ENCODE assay signal across 20 cellular contexts in genomic region chrX:25007059-25008053, GRCh38. TPM values are rescaled to one million over a fixed set of nuclear protein-coding genes. Genes with fewer than 3 reads are reported as not detected.
DNase-seq lines count a peak whose midpoint lies in the region; ATAC-seq, FAIRE-seq and TF ChIP-seq lines count a peak whose summit lies in the region.
"Had no signal": no experiment of that assay in that cellular context is flagged by ENCODE, and none has a peak within 500 bp of the region (broad histone marks: within the 10 kb centered on the region; RNA-seq: fewer than 3 reads in every experiment).

No MANE protein-coding gene starts in this region.

- TF ChIP-seq CTCF in K562 (IDR thresholded peaks at IDR 0.05 in 2 of 3, conservative IDR thresholded peaks at IDR 0.05 in 1 of 3; ENCODE audit: insufficient read depth in 2 of 3, low read depth in 1 of 3, low read length in 3 of 3), result no peak
- no peak for TF ChIP-seq CTCF in right atrium auricular region (IDR thresholded peaks at IDR 0.05)

- H3K79me2 ChIP-seq in K562 (ENCODE audit: control insufficient read depth, insufficient read depth, low read length), result no peaks in the 10 kb centered on the region

- H3K36me3 ChIP-seq in ES-I3 (ENCODE audit: insufficient read depth, low read length), result no peaks in the 10 kb centered on the region
- H3K36me3 ChIP-seq in K562 (ENCODE audit: control insufficient read depth, insufficient read depth, low read length), result no peaks in the 10 kb centered on the region
- H3K36me3 ChIP-seq in right atrium auricular region, result no peaks in the 10 kb centered on the region
- H3K36me3 ChIP-seq: neutrophil, uterus had no signal

- TF ChIP-seq RAD21 in K562 (CRISPR knock-in tag; conservative IDR thresholded peaks at IDR 0.05 in 1 of 2, IDR thresholded peaks at IDR 0.05 in 1 of 2), result no peak

- H3K4me1 ChIP-seq in ES-I3 (ENCODE audit: insufficient read depth, low read length) (peaks cover 21% of the 10 kb centered on the region), K562 (replicated peaks in 1 of 2; ENCODE audit: control insufficient read depth in 2 of 2, insufficient read depth in 2 of 2, low read length in 2 of 2) (peaks cover 0 to 8% of the 10 kb centered on the region in 2 experiments; a peak in 2 of 5 replicates), right atrium auricular region (peaks cover 0 to 23% of the 10 kb centered on the region in 2 donors)
- H3K4me1 ChIP-seq: uterus had no signal

- H3K27ac ChIP-seq in K562 (ENCODE audit: extremely low read depth, low read depth, low read length) (no peak overlapping the region), right atrium auricular region (no peak overlapping the region)
- H3K27ac ChIP-seq: body of pancreas, neutrophil, uterus had no signal

- intact Hi-C loops in K562 (cut with micrococcal nuclease), result no loop called here

- CTCF ChIA-PET in K562 (lab: Yijun Ruan, JAX; ENCODE audit: low intra/inter-chr PET ratio), result interaction anchor here (0.6 kb wide), 1 partner anchor 17 kb away, joined by 3 read pairs; no protein-coding TSS in a partner anchor

- no peak overlapping the region for H2AFZ ChIP-seq in K562 (ENCODE audit: low read depth, low read length)

- 14% methylated on average over 29 of the region's 64 CpGs for WGBS in K562 (ENCODE audit: insufficient coverage, low coverage, missing lambda C conversion rate)

- BruUV-seq in K562 (replicated peaks; lab: Mats Ljungman, UMichigan), result no TSS peak

- in situ Hi-C loops in K562 (cut with MboI), result no loop called here

- no peaks in the 10 kb centered on the region for H3K9me1 ChIP-seq in K562 (ENCODE audit: control insufficient read depth, insufficient read depth, low read length)

- no peak for TF ChIP-seq POLR2A in K562 (conservative IDR thresholded peaks at IDR 0.05)

- H3K9ac ChIP-seq in ES-I3 (ENCODE audit: low read depth, low read length) (peak overlapping the region; percentile 13; the same call in 1 of the 2 replicates), K562 (ENCODE audit: insufficient read depth in 1 of 2, low read depth in 2 of 2, low read length in 2 of 2) (no peak overlapping the region)

- H3K4me3 ChIP-seq in K562 (no peak overlapping the region), right atrium auricular region (no peak overlapping the region)
- H3K4me3 ChIP-seq: body of pancreas, uterus had no signal

- DNase-seq in 8988T (peak; percentile 63), K562 (ENCODE audit: extremely low read depth in 1 of 4, low spot score in 3 of 4) (no peak), left lobe of liver (ENCODE audit: low spot score) (no peak), right atrium auricular region (ENCODE audit: low spot score) (no peak)
- DNase-seq: activated CD4-positive, alpha-beta T cell treated with anti-CD3 and anti-CD28 coated beads for 36 hours; body of pancreas; dorsolateral prefrontal cortex; NCI-H1436; NCI-H446; SHP77; stimulated activated naive CD4-positive, alpha-beta T cell treated with Interleukin-2 at 50 U/mL for 16 hours; uterus had no signal

- ATAC-seq in K562, result peak; percentile 69
- peak; percentile 33 for ATAC-seq in left lobe of liver
- ATAC-seq in GM21786 (IDR thresholded peaks at IDR 0.05; ENCODE audit: unreplicated experiment), result no peak
- no peak for ATAC-seq in GM21360 (IDR thresholded peaks at IDR 0.05; ENCODE audit: unreplicated experiment)
- no peak for ATAC-seq in GM19324 (IDR thresholded peaks at IDR 0.05; ENCODE audit: low FRiP score, unreplicated experiment)
- ATAC-seq: activated CD4-positive, alpha-beta T cell treated with anti-CD3 and anti-CD28 coated beads for 36 hours; body of pancreas; HCT116 had no signal

- H3K4me2 ChIP-seq in K562 (ENCODE audit: insufficient read depth, low read length), result no peak overlapping the region

- no peak for FAIRE-seq in K562 (lab: Jason Lieb, UNC)

- H3K9me3 ChIP-seq in ES-I3 (ENCODE audit: control insufficient read depth, insufficient read depth, low read length) (no peaks in the 10 kb centered on the region), K562 (replicated peaks; ENCODE audit: control insufficient read depth, insufficient read depth, low read depth, low read length) (no peaks in the 10 kb centered on the region), right atrium auricular region (no peaks in the 10 kb centered on the region)
- H3K9me3 ChIP-seq: body of pancreas, neutrophil, uterus had no signal

- H3K27me3 ChIP-seq in K562 (ENCODE audit: control insufficient read depth in 2 of 2, insufficient read depth in 2 of 2, low read length in 2 of 2), result peaks cover 5 to 37% of the 10 kb centered on the region in 2 experiments; a peak in 4 of 5 replicates
- H3K27me3 ChIP-seq in right atrium auricular region, result peaks cover 34 to 46% of the 10 kb centered on the region in 2 donors
- H3K27me3 ChIP-seq: body of pancreas had no signal

- TF ChIP-seq EP300 in K562 (IDR thresholded peaks at IDR 0.05; ENCODE audit: low read length), result no peak

- no peaks in the 10 kb centered on the region for H4K20me1 ChIP-seq in K562 (replicated peaks; ENCODE audit: control insufficient read depth, insufficient read depth, low read length)

- POLR2A ChIA-PET in K562 (lab: Yijun Ruan, JAX), result no interaction called here

TF ChIP-seq in K562, 482 proteins besides CTCF, POLR2A, EP300 and RAD21 (continues in another document):
- TF ChIP-seq FOSL1 (tag; conservative IDR thresholded peaks at IDR 0.05), result no peak
- no peak for TF ChIP-seq ZNF655 (CRISPR knock-in tag; IDR thresholded peaks at IDR 0.05)
- no peak for TF ChIP-seq PATZ1 (CRISPR knock-in tag; IDR thresholded peaks at IDR 0.05; ENCODE audit: borderline replicate concordance)

RNA-seq across cellular contexts. Expression of gene ARX, which starts 8.4 kb away (rescaled TPM):
- not detected in 2 replicates for total RNA-seq in K562 (2011; cell fraction: chromatin; rRNA removed; ENCODE audit: low replicate concordance)
- total RNA-seq in K562 (2011; cell fraction: nucleolus; rRNA removed), result not detected in 2 replicates
- not detected in 2 replicates for total RNA-seq in K562 (2011; cell fraction: nucleoplasm; rRNA removed)
- total RNA-seq in K562 (2014; rRNA removed) (not detected in 2 replicates), K562 (2014; rRNA removed; fragmentation: Illumina TruSeq; extraction: Trizol) (not detected in 2 replicates), K562 (2015; rRNA removed; fragmentation: Illumina TruSeq; extraction: Trizol) (not detected in 2 replicates), K562 (2021) (not detected in 2 replicates), left lobe of liver (not detected), right atrium auricular region (not detected)
- polyA plus RNA-seq in K562 (2011; rRNA removed) (not detected in 2 replicates), K562 (2014; fragmentation: Illumina TruSeq; extraction: Trizol) (not detected in 2 replicates), K562 (2014; fragmentation: Nextera tagmentation; extraction: Ambion mirVana) (not detected), K562 (2014; rRNA removed) (0.03 TPM in 1 of 2 replicates, not detected in the other)
- 0.04 TPM in 1 of 2 replicates, not detected in the other for polyA plus RNA-seq in K562 (2011; cell fraction: cytosol; rRNA removed)
- polyA plus RNA-seq in K562 (2011; cell fraction: nucleus; rRNA removed), result not detected in 2 replicates
- polyA plus RNA-seq in K562 (2012), result not detected in 2 replicates
- not detected in 2 replicates for polyA minus RNA-seq in K562 (2011; rRNA and poly(A)+ RNA removed)
- polyA minus RNA-seq in K562 (2011; cell fraction: cytosol; rRNA and poly(A)+ RNA removed), result not detected in 2 replicates
- polyA minus RNA-seq in K562 (2011; cell fraction: nucleus; rRNA and poly(A)+ RNA removed), result not detected in 2 replicates
- total RNA-seq: activated CD4-positive, alpha-beta T cell treated with anti-CD3 and anti-CD28 coated beads for 36 hours; lung microvascular endothelial cell had no signal
- polyA plus RNA-seq: BJ had no signal

Comparison
In these comparisons a context has a peak if more than half of its experiments do, and no peak if none do; other contexts are left out.
1. ATAC-seq: peak in K562 (single experiment) and left lobe of liver (single experiment); none in GM21786 (single experiment), GM21360 (single experiment) and GM19324 (single experiment).